In genomic region chr7:139357729-139358506, GRCh38 we compare ENCODE assay signal across 1 cellular context.
TF ChIP-seq lines count a peak whose summit lies in the region.

No MANE protein-coding gene starts in this region.

TF ChIP-seq in HepG2, 621 proteins besides CTCF, POLR2A, EP300 and RAD21:
- TF ChIP-seq GABPB1 (CRISPR knock-in tag; IDR thresholded peaks at IDR 0.05), result 0 out of 2 replicates have a peak, but pooled peaks have one; percentile 12
- peak; percentile 95 for TF ChIP-seq ZNF317 (CRISPR knock-in tag; IDR thresholded peaks at IDR 0.05)
